Comparison of ENCODE assay signal across 12 cellular contexts in genomic region chr2:171069286-171069956, GRCh38.
"Had no signal": no experiment of that assay in that cellular context is flagged by ENCODE, and none has a peak within 500 bp of the region (broad histone marks: within the 10 kb centered on the region; RNA-seq: fewer than 3 reads in every experiment).

No MANE protein-coding gene starts in this region.

- ATAC-seq: gastroesophageal sphincter, upper lobe of right lung had no signal

- H3K27me3 ChIP-seq: gastroesophageal sphincter, neural progenitor cell, sigmoid colon, spleen, upper lobe of right lung had no signal

- H3K27ac ChIP-seq: gastroesophageal sphincter, neural progenitor cell, sigmoid colon, spleen, upper lobe of right lung had no signal

- H3K36me3 ChIP-seq: sigmoid colon had no signal

- H3K4me3 ChIP-seq: gastroesophageal sphincter, lung, neural progenitor cell, sigmoid colon, spleen, upper lobe of right lung had no signal

- H3K4me1 ChIP-seq: gastroesophageal sphincter, neural progenitor cell, upper lobe of right lung had no signal

- FAIRE-seq: astrocyte had no signal

- H3K4me2 ChIP-seq: neural progenitor cell had no signal

- DNase-seq: activated B cell treated with CpG ODN at 0.5 μM for 24 hours; activated CD4-positive, alpha-beta T cell treated with anti-CD3 and anti-CD28 coated beads, Interleukin-2, amount 10 ng/mL, durations not matched to agents 24 days and 14 days; activated naive CD4-positive, alpha-beta T cell treated with anti-CD3 and anti-CD28 coated beads for 36 hours; activated T-cell treated with anti-CD3 and anti-CD28 coated beads for 4 hours; erythroblast; sigmoid colon; spleen; upper lobe of right lung had no signal

- H3K9me3 ChIP-seq: gastroesophageal sphincter, sigmoid colon, upper lobe of right lung had no signal

- H2AFZ ChIP-seq: neural progenitor cell had no signal

- H3K9ac ChIP-seq: neural progenitor cell had no signal
